ENCODE assay signal across 12 cellular contexts in the genomic region with DNA sequence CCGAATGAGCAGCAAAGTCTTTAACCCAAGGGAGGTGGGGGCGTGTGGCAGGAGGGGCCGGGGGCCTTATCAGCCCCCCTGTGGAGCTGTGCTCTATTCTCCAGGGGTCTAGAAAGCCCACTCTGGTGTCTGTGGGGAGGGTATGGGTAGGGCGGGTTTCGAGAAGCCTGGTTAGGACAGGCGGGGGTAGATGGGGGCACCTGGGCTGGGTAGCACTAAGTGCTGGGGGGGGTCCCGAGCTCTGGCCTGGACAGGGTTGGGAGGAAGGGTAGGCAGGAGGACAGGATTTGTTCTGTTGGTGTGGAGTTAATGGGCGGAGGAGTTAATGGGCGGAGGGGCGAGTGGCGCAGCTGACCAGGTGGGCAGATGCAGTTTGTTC. TPM values are rescaled to one million over a fixed set of nuclear protein-coding genes. Genes with fewer than 3 reads are reported as not detected.
DNase-seq lines count a peak whose midpoint lies in the region; ATAC-seq, FAIRE-seq and TF ChIP-seq lines count a peak whose summit lies in the region.
"Had no signal": no experiment of that assay in that cellular context is flagged by ENCODE, and none has a peak within 500 bp of the region (broad histone marks: within the 10 kb centered on the region; RNA-seq: fewer than 3 reads in every experiment).

No MANE protein-coding gene starts in this region.

- H3K9me3 ChIP-seq in keratinocyte (ENCODE audit: control insufficient read depth, low read depth, low read length) (no peaks in the 10 kb centered on the region), ovary (no peaks in the 10 kb centered on the region)
- H3K9me3 ChIP-seq: mucosa of descending colon, thyroid gland had no signal

- no peaks in the 10 kb centered on the region for H3K9me1 ChIP-seq in keratinocyte (ENCODE audit: control insufficient read depth, extremely low read depth, insufficient read depth, low read length)

- no peak overlapping the region for H2AFZ ChIP-seq in keratinocyte (ENCODE audit: control insufficient read depth, low read length)

- TF ChIP-seq CTCF in keratinocyte (optimal IDR thresholded peaks at IDR 0.05 in 1 of 3, IDR thresholded peaks at IDR 0.05 in 1 of 3, conservative IDR thresholded peaks at IDR 0.05 in 1 of 3; ENCODE audit: extremely low read depth in 1 of 3, insufficient read depth in 2 of 3, low read length in 3 of 3) (no peak), ovary (IDR thresholded peaks at IDR 0.05) (no peak)

- H3K27ac ChIP-seq in keratinocyte (ENCODE audit: control insufficient read depth, insufficient read depth, low read length) = no peak overlapping the region
- H3K27ac ChIP-seq in substantia nigra (ENCODE audit: low read depth, low read length, poor library complexity, severe bottlenecking) = peak overlapping the region; percentile 92
- no peak overlapping the region for H3K27ac ChIP-seq in ovary
- H3K27ac ChIP-seq: thyroid gland had no signal

- H3K4me2 ChIP-seq in keratinocyte (ENCODE audit: control insufficient read depth, extremely low read depth, insufficient read depth, low read depth, low read length) = peak overlapping the region; percentile 95

- intact Hi-C loops in ovary (cut with DNase I) = no loop called here

- no peaks in the 10 kb centered on the region for H3K27me3 Mint-ChIP-seq in activated T-cell treated with anti-CD3 and anti-CD28 coated beads, Interleukin-2, amount 50 U/mL, for 24 hours
- no peaks in the 10 kb centered on the region for H3K27me3 Mint-ChIP-seq in activated T-helper 17 cell treated with anti-CD3 and anti-CD28 coated beads, Interleukin-2, amount 50 U/mL, for 72 hours

- 79 to 82% (median 80%) methylated on average over 11 of the region's 11 CpGs for WGBS in ovary, 3 donors

- H3K4me3 ChIP-seq in keratinocyte (ENCODE audit: control insufficient read depth in 2 of 3, extremely low read depth in 1 of 3, insufficient read depth in 2 of 3, low read depth in 1 of 3, low read length in 3 of 3) = no peak overlapping the region
- H3K4me3 ChIP-seq in ovary = no peak overlapping the region
- H3K4me3 ChIP-seq: mucosa of descending colon had no signal

- no peaks in the 10 kb centered on the region for H3K9me3 Mint-ChIP-seq in activated T-cell treated with anti-CD3 and anti-CD28 coated beads, Interleukin-2, amount 50 U/mL, for 24 hours
- H3K9me3 Mint-ChIP-seq in activated T-helper 17 cell treated with anti-CD3 and anti-CD28 coated beads, Interleukin-2, amount 50 U/mL, for 72 hours = no peaks in the 10 kb centered on the region

- H3K27me3 ChIP-seq in keratinocyte (ENCODE audit: control insufficient read depth, extremely low read depth, insufficient read depth, low read length) = no peaks in the 10 kb centered on the region
- H3K27me3 ChIP-seq in ovary = no peaks in the 10 kb centered on the region
- H3K27me3 ChIP-seq: thyroid gland had no signal

- H3K4me1 Mint-ChIP-seq in activated T-cell treated with anti-CD3 and anti-CD28 coated beads, Interleukin-2, amount 50 U/mL, for 24 hours (ENCODE audit: low read depth) = peaks cover 37% of the 10 kb centered on the region
- H3K4me1 Mint-ChIP-seq in activated T-helper 17 cell treated with anti-CD3 and anti-CD28 coated beads, Interleukin-2, amount 50 U/mL, for 72 hours = peaks cover 5% of the 10 kb centered on the region

- no peak overlapping the region for H3K27ac Mint-ChIP-seq in activated T-cell treated with anti-CD3 and anti-CD28 coated beads, Interleukin-2, amount 50 U/mL, for 24 hours
- no peak overlapping the region for H3K27ac Mint-ChIP-seq in activated T-helper 17 cell treated with anti-CD3 and anti-CD28 coated beads, Interleukin-2, amount 50 U/mL, for 72 hours

- H4K20me1 ChIP-seq in keratinocyte (ENCODE audit: control insufficient read depth, extremely low read depth, insufficient read depth, low read length) = no peaks in the 10 kb centered on the region

- peaks cover 29% of the 10 kb centered on the region for H3K79me2 ChIP-seq in keratinocyte (ENCODE audit: control insufficient read depth, insufficient read depth, low read length)

- TF ChIP-seq POLR2A in ovary (IDR thresholded peaks at IDR 0.05) = no peak

- no peak for ATAC-seq in activated T-helper 17 cell treated with anti-CD3 and anti-CD28 coated beads, Interleukin-2, amount 50 U/mL, for 72 hours (replicated peaks)
- no peak for ATAC-seq in HG02852 (IDR thresholded peaks at IDR 0.05; ENCODE audit: unreplicated experiment)
- ATAC-seq: mucosa of descending colon had no signal

- H3K9ac ChIP-seq in keratinocyte (ENCODE audit: control insufficient read depth, extremely low read depth, insufficient read depth, low read length) = no peak overlapping the region

- peaks cover 14% of the 10 kb centered on the region for H3K4me1 ChIP-seq in keratinocyte (ENCODE audit: control insufficient read depth, extremely low read depth, insufficient read depth, low read length)
- peaks cover 14% of the 10 kb centered on the region for H3K4me1 ChIP-seq in ovary (ENCODE audit: insufficient read depth)

- dilution Hi-C loops in keratinocyte (cut with MboI; ENCODE audit: extremely low pct_ligation_motif_present, low sequenced_read_pairs) = no loop called here

- peak overlapping the region; percentile 86 for H3K4me3 Mint-ChIP-seq in activated T-cell treated with anti-CD3 and anti-CD28 coated beads, Interleukin-2, amount 50 U/mL, for 24 hours
- H3K4me3 Mint-ChIP-seq in activated T-helper 17 cell treated with anti-CD3 and anti-CD28 coated beads, Interleukin-2, amount 50 U/mL, for 72 hours = peak overlapping the region; percentile 81

- H3K36me3 Mint-ChIP-seq in activated T-cell treated with anti-CD3 and anti-CD28 coated beads, Interleukin-2, amount 50 U/mL, for 24 hours (ENCODE audit: low read depth) = peaks cover 6% of the 10 kb centered on the region
- H3K36me3 Mint-ChIP-seq in activated T-helper 17 cell treated with anti-CD3 and anti-CD28 coated beads, Interleukin-2, amount 50 U/mL, for 72 hours (ENCODE audit: low read depth) = no peaks in the 10 kb centered on the region

- DNase-seq in activated T-cell treated with anti-CD3 and anti-CD28 coated beads, Interleukin-2, amount 50 U/mL, for 24 hours = no peak
- no peak for DNase-seq in activated T-cell treated with anti-CD3 and anti-CD28 coated beads, Interleukin-2, amount 50 U/mL, for 48 hours
- no peak for DNase-seq in keratinocyte (ENCODE audit: low read depth, low spot score)
- DNase-seq in substantia nigra (lab: John Stamatoyannopoulos, UW) = no peak
- DNase-seq in ovary = no peak
- no peak for DNase-seq in C1 segment of cervical spinal cord (lab: John Stamatoyannopoulos, UW)
- DNase-seq: NCI-H2107; stimulated activated CD4-positive, alpha-beta T cell treated with anti-CD3 and anti-CD28 coated beads, Interleukin-1b, Interleukin-23, amount 100 ng/mL, for 48 hours; thyroid gland had no signal

- TF ChIP-seq EP300 in ovary (IDR thresholded peaks at IDR 0.05) = no peak

- FAIRE-seq in keratinocyte (lab: Jason Lieb, UNC) = no peak

- H3K36me3 ChIP-seq in keratinocyte (ENCODE audit: control insufficient read depth in 2 of 2, extremely low read depth in 1 of 2, insufficient read depth in 2 of 2, low read length in 2 of 2) (no peaks in the 10 kb centered on the region), ovary (no peaks in the 10 kb centered on the region)
- H3K36me3 ChIP-seq: thyroid gland had no signal

RNA-seq across cellular contexts. Expression of gene PACS2, which starts 2.0 kb away (rescaled TPM):
- 10 to 100 TPM; 26.4 to 30.0 TPM for total RNA-seq in activated T-helper 17 cell treated with anti-CD3 and anti-CD28 coated beads, Interleukin-2, amount 50 U/mL, for 72 hours
- polyA plus RNA-seq in keratinocyte = 11.8 to 20.8 TPM (median 20.5 TPM) in 3 replicates
- polyA plus RNA-seq in keratinocyte (2011; ENCODE audit: low read depth) = 35.6 TPM
- polyA plus RNA-seq in keratinocyte (2011; cell fraction: cytosol; rRNA removed) = 12.0 and 25.2 TPM in 2 replicates
- 43.0 and 55.0 TPM in 2 replicates for polyA plus RNA-seq in keratinocyte (2011; cell fraction: nucleus; rRNA removed)
- polyA plus RNA-seq in keratinocyte (2012; ENCODE audit: low replicate concordance) = 22.7 and 26.5 TPM in 2 replicates
- polyA minus RNA-seq in keratinocyte = 23.0 to 42.8 TPM (median 27.0 TPM) in 3 replicates
- 32.0 TPM for polyA minus RNA-seq in keratinocyte (2011; cell fraction: cytosol; rRNA and poly(A)+ RNA removed)
- polyA minus RNA-seq in keratinocyte (2011; cell fraction: nucleus; rRNA and poly(A)+ RNA removed) = 27.0 and 29.3 TPM in 2 replicates
- total RNA-seq in ovary = 10 to 100 TPM; 41.4 to 91.9 (median 60.7) TPM
- polyA plus RNA-seq in ovary = 10 to 100 TPM; 21.2 to 55.9 TPM

RNA-seq across cellular contexts. Expression of gene BRF1, which starts 15.8 kb away (rescaled TPM):
- total RNA-seq in activated T-helper 17 cell treated with anti-CD3 and anti-CD28 coated beads, Interleukin-2, amount 50 U/mL, for 72 hours = 10 to 100 TPM; 28.6 to 35.1 TPM
- polyA plus RNA-seq in keratinocyte (5.4 to 8.1 TPM (median 6.5 TPM) in 3 replicates), ovary (10 to 100 TPM; 20.4 to 23.9 TPM)
- 9.7 TPM for polyA plus RNA-seq in keratinocyte (2011; ENCODE audit: low read depth)
- 3.5 and 5.7 TPM in 2 replicates for polyA plus RNA-seq in keratinocyte (2011; cell fraction: cytosol; rRNA removed)
- polyA plus RNA-seq in keratinocyte (2011; cell fraction: nucleus; rRNA removed) = 16.5 and 18.3 TPM in 2 replicates
- 6.9 and 16.0 TPM in 2 replicates for polyA plus RNA-seq in keratinocyte (2012; ENCODE audit: low replicate concordance)
- polyA minus RNA-seq in keratinocyte = 12.9 to 21.2 TPM (median 13.0 TPM) in 3 replicates
- polyA minus RNA-seq in keratinocyte (2011; cell fraction: cytosol; rRNA and poly(A)+ RNA removed) = 7.5 TPM
- polyA minus RNA-seq in keratinocyte (2011; cell fraction: nucleus; rRNA and poly(A)+ RNA removed) = 21.6 and 27.5 TPM in 2 replicates
- total RNA-seq in ovary = 10 to 100 TPM; 33.3 to 47.3 (median 38.5) TPM
